In the genomic region with DNA sequence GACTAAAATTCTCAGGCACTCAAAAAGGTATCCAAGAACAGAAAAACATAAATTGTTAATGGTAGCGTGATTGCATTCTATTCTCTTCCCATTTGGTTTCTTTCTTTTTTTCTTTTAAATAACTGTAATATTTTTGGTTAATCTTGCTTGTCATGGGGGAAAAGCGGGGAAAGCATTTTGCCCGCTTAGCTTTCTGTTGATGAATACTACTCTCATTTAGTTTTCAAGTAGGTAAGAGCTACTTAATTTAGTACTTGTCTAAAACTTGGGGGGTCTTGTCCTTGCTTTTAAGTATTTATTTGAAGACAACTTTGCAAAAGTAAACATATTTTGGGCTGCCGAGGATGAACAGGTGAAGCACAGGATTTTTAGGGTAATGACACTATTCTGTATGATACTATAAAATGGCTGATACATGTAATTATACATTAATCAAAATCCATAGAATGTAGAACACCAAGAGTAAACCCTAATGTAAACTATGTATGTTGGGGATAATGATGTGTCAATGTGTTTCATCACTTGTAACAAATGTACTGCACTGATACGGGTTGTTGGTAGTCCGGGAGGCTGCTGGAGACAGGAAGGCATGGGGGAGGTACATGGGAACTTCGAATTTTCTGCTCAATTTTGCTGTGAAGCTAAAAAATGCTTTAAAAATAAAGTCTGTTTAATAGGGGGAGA, we compare ENCODE assay signal across 8 cellular contexts. TPM values are rescaled to one million over a fixed set of nuclear protein-coding genes. Genes with fewer than 3 reads are reported as not detected.
DNase-seq lines count a peak whose midpoint lies in the region; TF ChIP-seq lines count a peak whose summit lies in the region.

No MANE protein-coding gene starts in this region.

- H3K9ac ChIP-seq in skeletal muscle satellite cell (ENCODE audit: low read depth, low read length), result peak overlapping the region; percentile 81

- H3K4me1 ChIP-seq in skeletal muscle satellite cell (ENCODE audit: control insufficient read depth, insufficient read depth, low read length), result peaks cover 25% of the 10 kb centered on the region

- H3K9me3 ChIP-seq in skeletal muscle satellite cell (replicated peaks; ENCODE audit: low read length), result no peaks in the 10 kb centered on the region

- H3K4me3 ChIP-seq in H7 (ENCODE audit: insufficient read depth, low read depth, low read length), result peak overlapping the region; percentile 6; the same call in 1 of the 2 replicates
- peak overlapping the region; percentile 73 for H3K4me3 ChIP-seq in fibroblast of the aortic adventitia (ENCODE audit: low read depth, low read length)
- H3K4me3 ChIP-seq in skeletal muscle satellite cell (ENCODE audit: low read length), result peak overlapping the region; percentile 78

- DNase-seq in H7, result no peak
- DNase-seq in SW480 (ENCODE audit: low spot score), result peak; percentile 67
- DNase-seq in fibroblast of the aortic adventitia (ENCODE audit: low read depth), result peak; percentile 29
- DNase-seq in Kasumi-1 (lab: John Stamatoyannopoulos, UW), result no peak
- DNase-seq in T-helper 9 cell, result no peak
- no peak for DNase-seq in NCI-H345 treated with DMSO at 0.1 percent for 48 hours (lab: John Stamatoyannopoulos, UW; ENCODE audit: unreplicated experiment)
- DNase-seq in NCI-H1105 treated with DMSO at 0.1 percent for 48 hours (lab: John Stamatoyannopoulos, UW), result no peak

- peak overlapping the region; percentile 92 for H3K4me2 ChIP-seq in skeletal muscle satellite cell (ENCODE audit: low read length)

- TF ChIP-seq CTCF in fibroblast of the aortic adventitia (IDR thresholded peaks at IDR 0.05; ENCODE audit: insufficient read depth, low read length), result no peak

- H3K27me3 ChIP-seq in H7 (ENCODE audit: control insufficient read depth, insufficient read depth, low read length) (no peaks in the 10 kb centered on the region), skeletal muscle satellite cell (ENCODE audit: control insufficient read depth, insufficient read depth, low read length) (peaks cover 3% of the 10 kb centered on the region)

- H3K36me3 ChIP-seq in H7 (replicated peaks; ENCODE audit: control insufficient read depth, insufficient read depth, low read length), result no peaks in the 10 kb centered on the region
- no peaks in the 10 kb centered on the region for H3K36me3 ChIP-seq in skeletal muscle satellite cell (ENCODE audit: insufficient read depth, low read length)

RNA-seq across cellular contexts. Expression of a gene that starts 1.7 kb away (rescaled TPM):
- 72.5 and 87.3 TPM in 2 replicates for total RNA-seq in H7 (2014; rRNA removed; shearing (Covaris generic))
- total RNA-seq in fibroblast of the aortic adventitia (ENCODE audit: low replicate concordance), result 39.2 and 61.3 TPM in 2 replicates
- 78.6 and 105 TPM in 2 replicates for total RNA-seq in skeletal muscle satellite cell (2012; rRNA removed)

Comparison
In these comparisons a context has a peak if more than half of its experiments do, and no peak if none do; other contexts are left out.
1. DNase-seq: peak in SW480 (single experiment) and fibroblast of the aortic adventitia (single experiment); none in H7 (single experiment), Kasumi-1 (0 of 2), T-helper 9 cell (single experiment), NCI-H345 treated with DMSO at 0.1 percent for 48 hours (single experiment) and NCI-H1105 treated with DMSO at 0.1 percent for 48 hours (single experiment).
2. H3K4me3 ChIP-seq: peak in every context shown above with its lines; median percentile 78 in skeletal muscle satellite cell; 73 in fibroblast of the aortic adventitia; 6 in H7.